21 cellular contexts compared by ENCODE assay signal in genomic region chr7:77456711-77457110, GRCh38.
"Had no signal": no experiment of that assay in that cellular context is flagged by ENCODE, and none has a peak within 500 bp of the region (broad histone marks: within the 10 kb centered on the region; RNA-seq: fewer than 3 reads in every experiment).

No MANE protein-coding gene starts in this region.

- DNase-seq: activated CD4-positive, alpha-beta T cell treated with anti-CD3 and anti-CD28 coated beads for 36 hours; activated CD4-positive, alpha-beta T cell treated with anti-CD3 and anti-CD28 coated beads, Interleukin-2, amount 50 U/mL, for 48 hours; activated naive CD4-positive, alpha-beta T cell; activated naive CD8-positive, alpha-beta T cell treated with anti-CD3 and anti-CD28 coated beads for 36 hours; amniotic stem cell; caudate nucleus; effector memory CD8-positive, alpha-beta T cell; heart left ventricle; kidney glomerular epithelial cell; left ventricle myocardium inferior; mammary epithelial cell; midbrain; nucleus accumbens; posterior cingulate gyrus; stimulated activated CD4-positive, alpha-beta T cell treated with anti-CD3 and anti-CD28 coated beads, Interleukin-12 subunit alpha, Interleukin-12 subunit beta, amount 100 ng/mL, for 4 hours; stimulated activated CD4-positive, alpha-beta T cell treated with anti-CD3 and anti-CD28 coated beads, Interleukin-2, amount 100 ng/mL, for 24 hours; stimulated activated naive CD8-positive, alpha-beta T cell treated with anti-CD3 and anti-CD28 coated beads, Interleukin-15, Interleukin-2, amounts not matched to agents 100 U/mL and 50 U/mL, for 24 hours; substantia nigra; tibial artery had no signal

- ATAC-seq: activated CD4-positive, alpha-beta T cell treated with anti-CD3 and anti-CD28 coated beads for 36 hours; effector memory CD8-positive, alpha-beta T cell; gastroesophageal sphincter; heart left ventricle; stimulated activated naive CD8-positive, alpha-beta T cell treated with anti-CD3 and anti-CD28 coated beads, Interleukin-15, Interleukin-2, amounts not matched to agents 100 U/mL and 50 U/mL, for 24 hours; WTC11 had no signal

- H3K4me3 ChIP-seq: gastroesophageal sphincter, heart left ventricle, left ventricle myocardium inferior, tibial artery had no signal

- H3K36me3 ChIP-seq: gastroesophageal sphincter, heart left ventricle, left ventricle myocardium inferior, tibial artery had no signal

- H3K9me3 ChIP-seq: gastroesophageal sphincter, heart left ventricle, left ventricle myocardium inferior, tibial artery had no signal

- H3K27ac ChIP-seq: gastroesophageal sphincter, left ventricle myocardium inferior, tibial artery had no signal

- H3K27me3 ChIP-seq: gastroesophageal sphincter, heart left ventricle, tibial artery had no signal
